In genomic region chr15:67130673-67131601, GRCh38 we compare ENCODE assay signal across 11 cellular contexts.
DNase-seq lines count a peak whose midpoint lies in the region; ATAC-seq and TF ChIP-seq lines count a peak whose summit lies in the region.
"Had no signal": no experiment of that assay in that cellular context is flagged by ENCODE, and none has a peak within 500 bp of the region (broad histone marks: within the 10 kb centered on the region; RNA-seq: fewer than 3 reads in every experiment).

No MANE protein-coding gene starts in this region.

- DNase-seq in Right ventricle myocardium inferior (ENCODE audit: missing footprints) (no peak), heart left ventricle (no peak), left lung (no peak), uterus (peak; percentile 54 to 69), anterior cingulate cortex (lab: John Stamatoyannopoulos, UW) (no peak), prostate gland (ENCODE audit: low spot score) (no peak), NCI-H187 (lab: John Stamatoyannopoulos, UW) (no peak)
- DNase-seq: activated naive CD4-positive, alpha-beta T cell treated with anti-CD3 and anti-CD28 coated beads, Interleukin-2, amount 50 U/mL, for 16 hours; erythroblast had no signal

- H3K36me3 ChIP-seq in heart left ventricle, result no peaks in the 10 kb centered on the region
- H3K36me3 ChIP-seq in left lung, result no peaks in the 10 kb centered on the region
- H3K36me3 ChIP-seq in uterus, result no peaks in the 10 kb centered on the region
- H3K36me3 ChIP-seq in prostate gland, result no peaks in the 10 kb centered on the region

- H3K4me1 ChIP-seq in heart left ventricle (peaks cover 6 to 96% (median 62%) of the 10 kb centered on the region in 12 donors), left lung (peaks cover 35 to 76% of the 10 kb centered on the region in 2 donors), uterus (peaks cover 31 to 36% of the 10 kb centered on the region in 2 donors), prostate gland (replicated peaks) (peaks cover 17% of the 10 kb centered on the region)

- TF ChIP-seq CTCF in heart left ventricle (IDR thresholded peaks at IDR 0.05), result no peak
- TF ChIP-seq CTCF in brain (conservative IDR thresholded peaks at IDR 0.05), result no peak
- no peak for TF ChIP-seq CTCF in left lung (IDR thresholded peaks at IDR 0.05)
- TF ChIP-seq CTCF in uterus (IDR thresholded peaks at IDR 0.05), result no peak
- TF ChIP-seq CTCF in prostate gland (IDR thresholded peaks at IDR 0.05), result no peak

- no peak overlapping the region for H3K4me3 ChIP-seq in heart left ventricle
- no peak overlapping the region for H3K4me3 ChIP-seq in left lung
- H3K4me3 ChIP-seq in uterus, result no peak overlapping the region
- H3K4me3 ChIP-seq in prostate gland, result no peak overlapping the region

- no peaks in the 10 kb centered on the region for H3K36me3 Mint-ChIP-seq in brain

- H3K27me3 ChIP-seq in heart left ventricle (no peaks in the 10 kb centered on the region), left lung (no peaks in the 10 kb centered on the region), uterus (no peaks in the 10 kb centered on the region), prostate gland (replicated peaks; ENCODE audit: insufficient read depth) (no peaks in the 10 kb centered on the region)

- H3K27ac ChIP-seq in heart left ventricle, result peak overlapping the region in 3 of 12 donors; percentile 4 to 62 (median 17)
- no peak overlapping the region for H3K27ac ChIP-seq in left lung
- peak overlapping the region; percentile 46 to 55 for H3K27ac ChIP-seq in uterus
- H3K27ac ChIP-seq in prostate gland, result peak overlapping the region in 1 of 2 donors; percentile 22
- H3K27ac ChIP-seq: C4-2B had no signal

- H3K9me3 ChIP-seq in heart left ventricle (no peaks in the 10 kb centered on the region), left lung (no peaks in the 10 kb centered on the region), uterus (no peaks in the 10 kb centered on the region), prostate gland (no peaks in the 10 kb centered on the region)

- peak; percentile 51 for ATAC-seq in Right ventricle myocardium inferior
- ATAC-seq in heart left ventricle, result no peak
- peak; percentile 8 for ATAC-seq in left lung

- H3K27ac Mint-ChIP-seq in brain, result peak overlapping the region in 3 of 5 experiments; percentile 53 to 83 (median 61)

- intact Hi-C loops in Right ventricle myocardium inferior (cut with DNase I), result no loop called here
- intact Hi-C loops in heart left ventricle (cut with DNase I), result no loop called here
- intact Hi-C loops in left lung (cut with DNase I), result no loop called here
- intact Hi-C loops in uterus (cut with DNase I; ENCODE audit: low total_unique reads), result no loop called here
- intact Hi-C loops in prostate gland (cut with DNase I), result loop anchor here (10.0 kb wide), 1 partner anchor 124 kb away; the partner anchor contains the start of genes AAGAB and IQCH

- WGBS in heart left ventricle, 4 donors, result 63 to 74% (median 72%) methylated on average over 12 to 15 of the region's 15 CpGs
- 62% methylated on average over 15 of the region's 15 CpGs for WGBS in prostate gland

- peaks cover 64% of the 10 kb centered on the region for H3K4me1 Mint-ChIP-seq in brain

- H3K4me3 Mint-ChIP-seq in brain, result no peak overlapping the region

- TF ChIP-seq POLR2A in heart left ventricle (IDR thresholded peaks at IDR 0.05), result no peak
- TF ChIP-seq POLR2A in uterus (IDR thresholded peaks at IDR 0.05), result no peak
- no peak for TF ChIP-seq POLR2A in prostate gland (IDR thresholded peaks at IDR 0.05)

- no peaks in the 10 kb centered on the region for H3K27me3 Mint-ChIP-seq in brain

- no peaks in the 10 kb centered on the region for H3K9me3 Mint-ChIP-seq in brain

Comparison
In these comparisons a context has a peak if more than half of its experiments do, and no peak if none do; other contexts are left out.
1. ATAC-seq: peak in Right ventricle myocardium inferior (single experiment) and left lung (single experiment); none in heart left ventricle (0 of 4).
2. DNase-seq: peak in uterus (2 of 2); none in Right ventricle myocardium inferior (single experiment), heart left ventricle (0 of 5), left lung (0 of 2), anterior cingulate cortex (0 of 58), prostate gland (single experiment) and NCI-H187 (0 of 2).
3. H3K27ac ChIP-seq: peak in uterus (2 of 2); none in left lung (0 of 2).